ENCODE assay signal across 26 cellular contexts in genomic region chr12:28681980-28682379, GRCh38.
A peak's percentile ranks its signal among the peaks of the same experiment; 100 is the strongest.
DNase-seq lines count a peak whose midpoint lies in the region; ATAC-seq, FAIRE-seq and TF ChIP-seq lines count a peak whose summit lies in the region.
"Had no signal": no experiment of that assay in that cellular context is flagged by ENCODE, and none has a peak within 500 bp of the region (broad histone marks: within the 10 kb centered on the region; RNA-seq: fewer than 3 reads in every experiment).

No MANE protein-coding gene starts in this region.

- H3K4me1 ChIP-seq in HepG2 (ENCODE audit: insufficient read depth, low read length), result no peaks in the 10 kb centered on the region
- H3K4me1 ChIP-seq in right lobe of liver, result no peaks in the 10 kb centered on the region
- H3K4me1 ChIP-seq in astrocyte (ENCODE audit: insufficient read depth, low read length), result no peaks in the 10 kb centered on the region
- H3K4me1 ChIP-seq: BE2C, BLaER1 had no signal

- H2AFZ ChIP-seq in HepG2 (ENCODE audit: low read length) (no peak overlapping the region), astrocyte (ENCODE audit: low read depth, low read length) (no peak overlapping the region)

- DNase-seq in HepG2 (ENCODE audit: low spot score), result no peak
- no peak for DNase-seq in right lobe of liver
- no peak for DNase-seq in astrocyte (ENCODE audit: low read depth)
- DNase-seq in frontal cortex (ENCODE audit: low spot score in 2 of 2), result no peak
- DNase-seq in NCI-H1105 treated with DMSO at 0.1 percent for 48 hours (lab: John Stamatoyannopoulos, UW), result no peak
- DNase-seq: ACHN; BE2C; C1 segment of cervical spinal cord; CD4-positive, alpha-beta memory T cell; CD4-positive, CD25-positive, alpha-beta regulatory T cell; CD8-positive, alpha-beta memory T cell; COR-L47; DMS 273 treated with DMSO at 0.1 percent for 48 hours; DMS153; DMS53; DMS79; DND-41; EL; GF-D8 had no signal

- ATAC-seq in HepG2, result no peak
- no peak for ATAC-seq in right lobe of liver
- no peak for ATAC-seq in HG03135 (IDR thresholded peaks at IDR 0.05; ENCODE audit: unreplicated experiment)

- FAIRE-seq in HepG2 (lab: Jason Lieb, UNC), result no peak
- peak; percentile 68 for FAIRE-seq in A204.1 (lab: Jason Lieb, UNC)
- FAIRE-seq in astrocyte (lab: Jason Lieb, UNC), result no peak
- peak; percentile 59 for FAIRE-seq in frontal cortex (lab: Jason Lieb, UNC)
- FAIRE-seq: GM12891, GM19239 had no signal

- peak overlapping the region; percentile 13 for H3K27ac Mint-ChIP-seq in astrocyte (ENCODE audit: unreplicated experiment)
- H3K27ac Mint-ChIP-seq: CD14-positive monocyte; CD4-positive, alpha-beta memory T cell; CD4-positive, CD25-positive, alpha-beta regulatory T cell; CD8-positive, alpha-beta memory T cell had no signal

- CTCF ChIA-PET in HepG2 (lab: Yijun Ruan, JAX; ENCODE audit: low intra/inter-chr PET ratio, low total read pairs), result no interaction called here

- H3K9me3 ChIP-seq in HepG2 (ENCODE audit: low read length) (0 out of 2 replicates have a peak, but pooled peaks cover 3% of the 10 kb centered on the region), right lobe of liver (no peaks in the 10 kb centered on the region), astrocyte (ENCODE audit: insufficient read depth, low read depth, low read length) (no peaks in the 10 kb centered on the region)
- H3K9me3 ChIP-seq: BE2C, BLaER1 had no signal

- no peak for TF ChIP-seq RAD21 in HepG2 (CRISPR knock-in tag; IDR thresholded peaks at IDR 0.05)

- in situ Hi-C loops in HepG2 (cut with HindIII; ENCODE audit: extremely low pct_ligation_motif_present, low pct_unique_long_range_greater_than_20kb), result no loop called here

- H3K36me3 Mint-ChIP-seq in astrocyte (ENCODE audit: low read depth, unreplicated experiment), result no peaks in the 10 kb centered on the region
- H3K36me3 Mint-ChIP-seq: CD14-positive monocyte; CD4-positive, alpha-beta memory T cell; CD4-positive, CD25-positive, alpha-beta regulatory T cell; CD8-positive, alpha-beta memory T cell had no signal

- H3K9ac ChIP-seq in HepG2 (ENCODE audit: insufficient read depth, low read depth, low read length) (no peak overlapping the region), astrocyte (ENCODE audit: low read length) (no peak overlapping the region)
- H3K9ac ChIP-seq: BLaER1 had no signal

- 0% methylated on average over 3 of the region's 3 CpGs for WGBS in HepG2 (ENCODE audit: low lambda C conversion rate)
- WGBS in right lobe of liver (ENCODE audit: insufficient coverage, low coverage, low lambda C conversion rate, missing lambda C conversion rate), result 70% methylated on average over 3 of the region's 3 CpGs

- H3K4me3 Mint-ChIP-seq in astrocyte (ENCODE audit: unreplicated experiment), result no peak overlapping the region
- H3K4me3 Mint-ChIP-seq: CD14-positive monocyte; CD4-positive, alpha-beta memory T cell; CD4-positive, CD25-positive, alpha-beta regulatory T cell; CD8-positive, alpha-beta memory T cell had no signal

- POLR2A ChIA-PET in HepG2 (lab: Yijun Ruan, JAX), result no interaction called here

- H3K27me3 ChIP-seq in HepG2 (ENCODE audit: control insufficient read depth in 1 of 2, insufficient read depth in 2 of 2, low read length in 2 of 2), result no peaks in the 10 kb centered on the region; a peak in 1 of 5 replicates
- no peaks in the 10 kb centered on the region for H3K27me3 ChIP-seq in right lobe of liver
- no peaks in the 10 kb centered on the region for H3K27me3 ChIP-seq in astrocyte (ENCODE audit: insufficient read depth, low read length)
- H3K27me3 ChIP-seq: BE2C, BLaER1 had no signal

- H3K9me3 Mint-ChIP-seq in astrocyte (ENCODE audit: unreplicated experiment), result peaks cover 6% of the 10 kb centered on the region

- H3K27me3 Mint-ChIP-seq in astrocyte (ENCODE audit: low read depth, unreplicated experiment), result no peaks in the 10 kb centered on the region
- H3K27me3 Mint-ChIP-seq: CD4-positive, alpha-beta memory T cell had no signal

- no peak for TF ChIP-seq EP300 in HepG2 (IDR thresholded peaks at IDR 0.05; ENCODE audit: low read depth in 2 of 2, low read length in 2 of 2)
- no peak for TF ChIP-seq EP300 in HepG2 (CRISPR knock-in tag; IDR thresholded peaks at IDR 0.05; ENCODE audit: borderline replicate concordance)

- H3K4me2 ChIP-seq in HepG2 (ENCODE audit: low read depth, low read length) (no peak overlapping the region), astrocyte (ENCODE audit: low read length) (no peak overlapping the region)
- H3K4me2 ChIP-seq: BLaER1 had no signal

- TF ChIP-seq CTCF in HepG2 (CRISPR knock-in tag; IDR thresholded peaks at IDR 0.05) (no peak), right lobe of liver (IDR thresholded peaks at IDR 0.05) (no peak), astrocyte (IDR thresholded peaks at IDR 0.05; ENCODE audit: insufficient read depth, low read depth, low read length) (no peak)

- no TSS peak for BruUV-seq in HepG2 (replicated peaks; lab: Mats Ljungman, UMichigan)

- H3K27ac ChIP-seq in HepG2 (ENCODE audit: extremely low read length, insufficient read depth, low read length) (no peak overlapping the region), right lobe of liver (no peak overlapping the region), astrocyte (ENCODE audit: low read depth, low read length) (no peak overlapping the region)
- H3K27ac ChIP-seq: 22Rv1, BLaER1 had no signal

- no peaks in the 10 kb centered on the region for H3K36me3 ChIP-seq in HepG2 (replicated peaks in 1 of 2; ENCODE audit: control insufficient read depth in 1 of 2, insufficient read depth in 2 of 2, low read length in 2 of 2)
- H3K36me3 ChIP-seq in right lobe of liver, result no peaks in the 10 kb centered on the region
- H3K36me3 ChIP-seq in astrocyte (ENCODE audit: insufficient read depth, low read length), result no peaks in the 10 kb centered on the region
- H3K36me3 ChIP-seq: BE2C, BLaER1 had no signal

- TF ChIP-seq POLR2A in HepG2 (IDR thresholded peaks at IDR 0.05; ENCODE audit: insufficient read depth in 1 of 2, low read depth in 2 of 2, low read length in 2 of 2) (no peak), right lobe of liver (IDR thresholded peaks at IDR 0.05) (no peak)

- intact Hi-C loops in HepG2 (cut with micrococcal nuclease; ENCODE audit: unreplicated experiment), result no loop called here
- intact Hi-C loops in right lobe of liver (cut with DNase I), result no loop called here

- H3K79me2 ChIP-seq in HepG2 (ENCODE audit: insufficient read depth, low read length) (no peaks in the 10 kb centered on the region), astrocyte (ENCODE audit: insufficient read depth, low read length) (no peaks in the 10 kb centered on the region)

- H3K4me1 Mint-ChIP-seq in astrocyte (ENCODE audit: low read depth, unreplicated experiment), result peaks cover 7% of the 10 kb centered on the region
- H3K4me1 Mint-ChIP-seq: CD14-positive monocyte; CD4-positive, alpha-beta memory T cell; CD4-positive, CD25-positive, alpha-beta regulatory T cell; CD8-positive, alpha-beta memory T cell had no signal

- H4K20me1 ChIP-seq in HepG2 (ENCODE audit: insufficient read depth, low read length) (no peaks in the 10 kb centered on the region), astrocyte (ENCODE audit: insufficient read depth, low read length) (no peaks in the 10 kb centered on the region)
- H4K20me1 ChIP-seq: BLaER1 had no signal

- H3K4me3 ChIP-seq in HepG2 (replicated peaks in 1 of 3; ENCODE audit: insufficient read depth in 1 of 3, low read depth in 2 of 3, low read length in 3 of 3), result no peak overlapping the region
- H3K4me3 ChIP-seq in right lobe of liver, result no peak overlapping the region
- H3K4me3 ChIP-seq in astrocyte (ENCODE audit: insufficient read depth, low read depth, low read length), result no peak overlapping the region
- H3K4me3 ChIP-seq: BLaER1 had no signal

TF ChIP-seq in HepG2, 621 proteins besides CTCF, POLR2A, EP300 and RAD21:
- TF ChIP-seq ZNF770 (CRISPR knock-in tag; IDR thresholded peaks at IDR 0.05), result no peak
- TF ChIP-seq CREB1 (IDR thresholded peaks at IDR 0.05), result peak; percentile 85
- no peak for TF ChIP-seq CREB1 (CRISPR knock-in tag; IDR thresholded peaks at IDR 0.05)
- TF ChIP-seq ATF7 (IDR thresholded peaks at IDR 0.05), result peak; percentile 87
- no peak for TF ChIP-seq ATF7 (CRISPR knock-in tag; IDR thresholded peaks at IDR 0.05)
